ENCODE assay signal across 19 cellular contexts in genomic region chr18:5618037-5618688, GRCh38.
"Had no signal": no experiment of that assay in that cellular context is flagged by ENCODE, and none has a peak within 500 bp of the region (broad histone marks: within the 10 kb centered on the region; RNA-seq: fewer than 3 reads in every experiment).

No MANE protein-coding gene starts in this region.

- H3K4me1 ChIP-seq: esophagus squamous epithelium, foreskin keratinocyte, heart left ventricle, right atrium auricular region, suprapubic skin, tibial artery had no signal

- DNase-seq: effector memory CD4-positive, alpha-beta T cell; esophagus squamous epithelium; heart left ventricle; hypothalamus; kidney glomerular epithelial cell; mammary epithelial cell; mucosa of descending colon; naive thymus-derived CD8-positive, alpha-beta T cell; ovary; small intestine; stimulated activated CD4-positive, alpha-beta T cell treated with anti-CD3 and anti-CD28 coated beads, Interleukin-2, amount 100 ng/mL, for 48 hours; stimulated activated naive CD4-positive, alpha-beta T cell treated with Interleukin-2 at 50 U/mL for 16 hours; tibial artery had no signal

- H3K27me3 ChIP-seq: esophagus squamous epithelium, foreskin keratinocyte, heart left ventricle, ovary, right atrium auricular region, suprapubic skin, tibial artery had no signal

- H3K27ac ChIP-seq: epithelial cell of prostate, esophagus squamous epithelium, foreskin keratinocyte, heart left ventricle, ovary, right atrium auricular region, suprapubic skin, tibial artery had no signal

- H3K4me3 ChIP-seq: esophagus squamous epithelium, heart left ventricle, mucosa of descending colon, ovary, right atrium auricular region, suprapubic skin, tibial artery had no signal

- H3K4me3 Mint-ChIP-seq: central memory CD8-positive, alpha-beta T cell; naive thymus-derived CD8-positive, alpha-beta T cell; neural crest cell had no signal

- ATAC-seq: foreskin keratinocyte; heart left ventricle; mucosa of descending colon; naive thymus-derived CD8-positive, alpha-beta T cell had no signal

- H3K36me3 Mint-ChIP-seq: naive thymus-derived CD8-positive, alpha-beta T cell had no signal

- H3K36me3 ChIP-seq: esophagus squamous epithelium, heart left ventricle, ovary, right atrium auricular region, suprapubic skin, tibial artery had no signal

- H3K27ac Mint-ChIP-seq: naive thymus-derived CD8-positive, alpha-beta T cell had no signal

- H3K27me3 Mint-ChIP-seq: central memory CD8-positive, alpha-beta T cell had no signal

- H3K9me3 ChIP-seq: esophagus squamous epithelium, heart left ventricle, mucosa of descending colon, ovary, right atrium auricular region, suprapubic skin, tibial artery had no signal

- H3K9me3 Mint-ChIP-seq: central memory CD8-positive, alpha-beta T cell; naive thymus-derived CD8-positive, alpha-beta T cell; neural crest cell had no signal

- H3K4me1 Mint-ChIP-seq: central memory CD8-positive, alpha-beta T cell; naive thymus-derived CD8-positive, alpha-beta T cell had no signal
